8 cellular contexts compared by ENCODE assay signal in genomic region chr17:8225813-8226535, GRCh38. TPM values are rescaled to one million over a fixed set of nuclear protein-coding genes. Genes with fewer than 3 reads are reported as not detected.
DNase-seq lines count a peak whose midpoint lies in the region; ATAC-seq and TF ChIP-seq lines count a peak whose summit lies in the region.

No MANE protein-coding gene starts in this region.

- H3K9me3 ChIP-seq in tibial nerve = no peaks in the 10 kb centered on the region

- DNase-seq in GM12865 (ENCODE audit: low read depth) = peak; percentile 89
- DNase-seq in NCI-H69 (lab: John Stamatoyannopoulos, UW) = peak; percentile 77
- DNase-seq in activated T-cell treated with anti-CD3 and anti-CD28 coated beads for 48 hours (ENCODE audit: low read depth) = peak; percentile 75
- DNase-seq in fibroblast of gingiva (ENCODE audit: low read depth) = peak; percentile 81
- peak in 49 of 56 donors; percentile 4 to 83 (median 44) for DNase-seq in nucleus accumbens (lab: John Stamatoyannopoulos, UW)
- peak; percentile 54 to 69 for DNase-seq in tibial nerve (ENCODE audit: low spot score in 2 of 2)
- DNase-seq in GM19238 (ENCODE audit: insufficient read length, low spot score) = no peak

- TF ChIP-seq EP300 in tibial nerve (IDR thresholded peaks at IDR 0.05) = no peak

- WGBS in tibial nerve, 2 donors = 33 to 38% methylated on average over 20 of the region's 20 CpGs

- no peak for TF ChIP-seq CTCF in GM12865 (IDR thresholded peaks at IDR 0.05; ENCODE audit: insufficient read depth, low read depth, low read length, missing control alignments)
- TF ChIP-seq CTCF in tibial nerve (IDR thresholded peaks at IDR 0.05) = no peak

- H3K27ac ChIP-seq in tibial nerve = peak overlapping the region; percentile 62 to 91 (median 76)

- H3K4me3 ChIP-seq in GM12865 (ENCODE audit: low read depth, low read length) (peak overlapping the region; percentile 40), tibial nerve (peak overlapping the region; percentile 19 to 48 (median 22))

- ATAC-seq in GM18907 (IDR thresholded peaks at IDR 0.05; ENCODE audit: unreplicated experiment) = no peak

- peaks cover 9 to 37% (median 11%) of the 10 kb centered on the region in 3 donors for H3K36me3 ChIP-seq in tibial nerve

- H3K27me3 ChIP-seq in tibial nerve = no peaks in the 10 kb centered on the region

- TF ChIP-seq POLR2A in tibial nerve (IDR thresholded peaks at IDR 0.05) = no peak

- H3K4me1 ChIP-seq in tibial nerve = peaks cover 0 to 41% (median 14%) of the 10 kb centered on the region in 4 donors

RNA-seq across cellular contexts. Expression of gene AURKB, which starts 15.6 kb away (rescaled TPM):
- total RNA-seq in tibial nerve = 10 to 100 TPM; 31.2 to 78.1 (median 39.6) TPM

RNA-seq across cellular contexts. Expression of gene CTC1, which starts 21.9 kb away (rescaled TPM):
- total RNA-seq in tibial nerve = 10 to 100 TPM; 22.3 to 30.1 (median 25.3) TPM

RNA-seq across cellular contexts. Expression of gene PFAS, which starts 23.1 kb away (rescaled TPM):
- 10 to 100 TPM; 19.2 to 39.9 (median 29.5) TPM for total RNA-seq in tibial nerve

RNA-seq across cellular contexts. Expression of gene BORCS6, which starts 36.0 kb away (rescaled TPM):
- total RNA-seq in tibial nerve = 10 to 100 TPM; 13.8 to 22.4 (median 19.4) TPM

RNA-seq across cellular contexts. Expression of gene TMEM107, which starts 49.8 kb away (rescaled TPM):
- total RNA-seq in tibial nerve = 10 to 100 TPM; 28.2 to 47.1 (median 38.2) TPM
